In the genomic region with DNA sequence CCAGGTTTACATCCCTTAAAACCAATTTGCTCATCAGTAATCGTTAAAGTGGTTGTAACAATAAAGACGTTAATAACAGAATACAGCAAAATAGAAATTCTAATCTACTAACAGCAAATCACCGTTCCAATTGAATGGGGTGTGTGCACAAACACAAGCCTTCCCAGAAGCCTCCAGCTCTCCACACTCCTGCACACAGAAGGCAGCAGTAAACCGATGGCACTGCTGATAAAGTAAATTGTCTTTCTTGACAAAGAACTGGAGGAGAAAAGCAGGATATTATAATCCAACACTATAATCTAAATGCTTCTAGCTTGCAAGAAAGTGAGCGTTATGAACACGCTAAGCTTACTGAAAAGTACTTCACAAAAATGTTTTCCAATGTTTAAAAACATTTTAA, we compare ENCODE assay signal across 1 cellular context.
TF ChIP-seq lines count a peak whose summit lies in the region.

No MANE protein-coding gene starts in this region.

TF ChIP-seq in K562, 482 proteins besides CTCF, POLR2A, EP300 and RAD21 (continued from another document):
- TF ChIP-seq ZNF639 (CRISPR knock-in tag; conservative IDR thresholded peaks at IDR 0.05 in 1 of 2, IDR thresholded peaks at IDR 0.05 in 1 of 2) (0 out of 4 replicates have a peak, but pooled peaks of 1 of the 2 experiments have one; percentile 39), ADNP (tag; IDR thresholded peaks at IDR 0.05) (0 out of 2 replicates have a peak, but pooled peaks have one; percentile 16), GATA2 (CRISPR knock-in tag; IDR thresholded peaks at IDR 0.05) (peak; percentile 35; the same call in 1 of the 2 replicates), ZNF592 (IDR thresholded peaks at IDR 0.05) (peak; percentile 75), ZNF583 (CRISPR knock-in tag; IDR thresholded peaks at IDR 0.05) (0 out of 2 replicates have a peak, but pooled peaks have one; percentile 12), DMBX1 (CRISPR knock-in tag; IDR thresholded peaks at IDR 0.05; ENCODE audit: borderline replicate concordance) (0 out of 2 replicates have a peak, but pooled peaks have one; percentile 36), SMAD4 (CRISPR knock-in tag; conservative IDR thresholded peaks at IDR 0.05) (peak; percentile 52), NCOR1 (IDR thresholded peaks at IDR 0.05) (no peak)
- TF ChIP-seq, protein P1, sequence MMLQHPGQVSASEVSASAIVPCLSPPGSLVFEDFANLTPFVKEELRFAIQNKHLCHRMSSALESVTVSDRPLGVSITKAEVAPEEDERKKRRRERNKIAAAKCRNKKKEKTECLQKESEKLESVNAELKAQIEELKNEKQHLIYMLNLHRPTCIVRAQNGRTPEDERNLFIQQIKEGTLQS (IDR thresholded peaks at IDR 0.05): no peak
- TF ChIP-seq, protein P1 (CRISPR knock-in tag; conservative IDR thresholded peaks at IDR 0.05): no peak
- TF ChIP-seq, protein P2, sequence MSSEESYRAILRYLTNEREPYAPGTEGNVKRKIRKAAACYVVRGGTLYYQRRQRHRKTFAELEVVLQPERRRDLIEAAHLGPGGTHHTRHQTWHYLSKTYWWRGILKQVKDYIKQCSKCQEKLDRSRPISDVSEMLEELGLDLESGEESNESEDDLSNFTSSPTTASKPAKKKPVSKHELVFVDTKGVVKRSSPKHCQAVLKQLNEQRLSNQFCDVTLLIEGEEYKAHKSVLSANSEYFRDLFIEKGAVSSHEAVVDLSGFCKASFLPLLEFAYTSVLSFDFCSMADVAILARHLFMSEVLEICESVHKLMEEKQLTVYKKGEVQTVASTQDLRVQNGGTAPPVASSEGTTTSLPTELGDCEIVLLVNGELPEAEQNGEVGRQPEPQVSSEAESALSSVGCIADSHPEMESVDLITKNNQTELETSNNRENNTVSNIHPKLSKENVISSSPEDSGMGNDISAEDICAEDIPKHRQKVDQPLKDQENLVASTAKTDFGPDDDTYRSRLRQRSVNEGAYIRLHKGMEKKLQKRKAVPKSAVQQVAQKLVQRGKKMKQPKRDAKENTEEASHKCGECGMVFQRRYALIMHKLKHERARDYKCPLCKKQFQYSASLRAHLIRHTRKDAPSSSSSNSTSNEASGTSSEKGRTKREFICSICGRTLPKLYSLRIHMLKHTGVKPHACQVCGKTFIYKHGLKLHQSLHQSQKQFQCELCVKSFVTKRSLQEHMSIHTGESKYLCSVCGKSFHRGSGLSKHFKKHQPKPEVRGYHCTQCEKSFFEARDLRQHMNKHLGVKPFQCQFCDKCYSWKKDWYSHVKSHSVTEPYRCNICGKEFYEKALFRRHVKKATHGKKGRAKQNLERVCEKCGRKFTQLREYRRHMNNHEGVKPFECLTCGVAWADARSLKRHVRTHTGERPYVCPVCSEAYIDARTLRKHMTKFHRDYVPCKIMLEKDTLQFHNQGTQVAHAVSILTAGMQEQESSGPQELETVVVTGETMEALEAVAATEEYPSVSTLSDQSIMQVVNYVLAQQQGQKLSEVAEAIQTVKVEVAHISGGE (CRISPR knock-in tag; IDR thresholded peaks at IDR 0.05): peak in 1 of 3 experiments; percentile 81; a peak in 1 of 6 replicates
TF ChIP-seq in K562: peak in this region for 14.
